In genomic region chr10:118035358-118036031, GRCh38 we compare ENCODE assay signal across 12 cellular contexts. TPM values are rescaled to one million over a fixed set of nuclear protein-coding genes. Genes with fewer than 3 reads are reported as not detected.
A peak's percentile ranks its signal among the peaks of the same experiment; 100 is the strongest.
DNase-seq lines count a peak whose midpoint lies in the region; ATAC-seq and TF ChIP-seq lines count a peak whose summit lies in the region.
"Had no signal": no experiment of that assay in that cellular context is flagged by ENCODE, and none has a peak within 500 bp of the region (broad histone marks: within the 10 kb centered on the region; RNA-seq: fewer than 3 reads in every experiment).

No MANE protein-coding gene starts in this region.

- H4K20me1 ChIP-seq in osteoblast (ENCODE audit: insufficient read depth, low read length), result no peaks in the 10 kb centered on the region

- H3K79me2 ChIP-seq in osteoblast (ENCODE audit: insufficient read depth, low read length), result peaks cover 15% of the 10 kb centered on the region

- H3K27me3 ChIP-seq in osteoblast (ENCODE audit: insufficient read depth, low read length), result no peaks in the 10 kb centered on the region
- H3K27me3 ChIP-seq: esophagus squamous epithelium had no signal

- H3K4me1 Mint-ChIP-seq in activated T-cell treated with anti-CD3 and anti-CD28 coated beads, Interleukin-2, amount 50 U/mL, for 24 hours (ENCODE audit: low read depth), result peaks cover 41% of the 10 kb centered on the region
- H3K4me1 Mint-ChIP-seq in brain, result peaks cover 49% of the 10 kb centered on the region

- H3K4me2 ChIP-seq in osteoblast (ENCODE audit: insufficient read depth, low read length), result no peak overlapping the region

- H3K36me3 Mint-ChIP-seq in activated T-cell treated with anti-CD3 and anti-CD28 coated beads, Interleukin-2, amount 50 U/mL, for 24 hours (ENCODE audit: low read depth), result peaks cover 74% of the 10 kb centered on the region
- peaks cover 23% of the 10 kb centered on the region for H3K36me3 Mint-ChIP-seq in brain

- no peak for ATAC-seq in HG02571 (IDR thresholded peaks at IDR 0.05; ENCODE audit: unreplicated experiment)

- peak overlapping the region; percentile 57 for H3K27ac Mint-ChIP-seq in activated T-cell treated with anti-CD3 and anti-CD28 coated beads, Interleukin-2, amount 50 U/mL, for 24 hours
- H3K27ac Mint-ChIP-seq in brain, result peak overlapping the region in 3 of 5 experiments; percentile 44 to 80 (median 68)

- no peak overlapping the region for H3K4me3 Mint-ChIP-seq in activated T-cell treated with anti-CD3 and anti-CD28 coated beads, Interleukin-2, amount 50 U/mL, for 24 hours
- peak overlapping the region in 3 of 5 experiments; percentile 20 to 53 (median 45) for H3K4me3 Mint-ChIP-seq in brain
- H3K4me3 Mint-ChIP-seq: H9, naive B cell had no signal

- peaks cover 12% of the 10 kb centered on the region for H3K4me1 ChIP-seq in osteoblast (ENCODE audit: insufficient read depth, low read length)

- H3K9me3 ChIP-seq in osteoblast (ENCODE audit: low read depth, low read length), result no peaks in the 10 kb centered on the region
- H3K9me3 ChIP-seq: esophagus squamous epithelium had no signal

- H3K27me3 Mint-ChIP-seq in activated T-cell treated with anti-CD3 and anti-CD28 coated beads, Interleukin-2, amount 50 U/mL, for 24 hours, result no peaks in the 10 kb centered on the region
- H3K27me3 Mint-ChIP-seq in brain, result peaks cover 4% of the 10 kb centered on the region
- H3K27me3 Mint-ChIP-seq: naive B cell had no signal

- H3K36me3 ChIP-seq in osteoblast (ENCODE audit: insufficient read depth, low read length), result peaks cover 4% of the 10 kb centered on the region

- in situ Hi-C loops in GM13976 (cut with MboI; ENCODE audit: low sequenced_read_pairs, unreplicated experiment), result no loop called here

- H2AFZ ChIP-seq in osteoblast (ENCODE audit: low read length), result no peak overlapping the region

- H3K27ac ChIP-seq in osteoblast (ENCODE audit: low read depth, low read length), result no peak overlapping the region
- H3K27ac ChIP-seq: esophagus squamous epithelium had no signal

- H3K9me3 Mint-ChIP-seq in activated T-cell treated with anti-CD3 and anti-CD28 coated beads, Interleukin-2, amount 50 U/mL, for 24 hours, result no peaks in the 10 kb centered on the region
- no peaks in the 10 kb centered on the region for H3K9me3 Mint-ChIP-seq in brain
- H3K9me3 Mint-ChIP-seq: H9, naive B cell had no signal

- no peak overlapping the region for H3K4me3 ChIP-seq in osteoblast (ENCODE audit: insufficient read depth, low read length)
- H3K4me3 ChIP-seq: esophagus squamous epithelium had no signal

- no peak for DNase-seq in activated T-cell treated with anti-CD3 and anti-CD28 coated beads, Interleukin-2, amount 50 U/mL, for 24 hours
- no peak for DNase-seq in activated T-cell treated with anti-CD3 and anti-CD28 coated beads for 4 hours
- peak; percentile 72 for DNase-seq in NOMO-1 treated with dmso at 0.1 percent for 144 hours (lab: John Stamatoyannopoulos, UW; ENCODE audit: unreplicated experiment)
- DNase-seq in osteoblast (ENCODE audit: insufficient read length, low spot score, missing footprints), result peak; percentile 3
- DNase-seq in GM13976 (ENCODE audit: low spot score), result no peak
- no peak for DNase-seq in NCI-H146 treated with DMSO at 0.1 percent for 48 hours (lab: John Stamatoyannopoulos, UW; ENCODE audit: unreplicated experiment)
- DNase-seq: ACHN, esophagus squamous epithelium, H9, naive B cell had no signal

- TF ChIP-seq CTCF in brain (conservative IDR thresholded peaks at IDR 0.05) (no peak), osteoblast (IDR thresholded peaks at IDR 0.05; ENCODE audit: extremely low read depth, low read depth, low read length) (no peak), GM13976 (IDR thresholded peaks at IDR 0.05; ENCODE audit: borderline replicate concordance, control extremely low read depth, extremely low read depth, insufficient read depth, missing control alignments) (no peak)

RNA-seq across cellular contexts. Expression of gene RAB11FIP2, which starts 11.2 kb away (rescaled TPM):
- 3.5 TPM for polyA plus RNA-seq in brain (ENCODE audit: insufficient read depth, low read depth, low replicate concordance)
- total RNA-seq in osteoblast, result 38.7 and 47.7 TPM in 2 replicates

Comparison
In these comparisons a context has a peak if more than half of its experiments do, and no peak if none do; other contexts are left out.
1. DNase-seq: peak in NOMO-1 treated with dmso at 0.1 percent for 144 hours (single experiment) and osteoblast (single experiment); none in activated T-cell treated with anti-CD3 and anti-CD28 coated beads, Interleukin-2, amount 50 U/mL, for 24 hours (single experiment), activated T-cell treated with anti-CD3 and anti-CD28 coated beads for 4 hours (single experiment), GM13976 (single experiment) and NCI-H146 treated with DMSO at 0.1 percent for 48 hours (single experiment).